In the genomic region with DNA sequence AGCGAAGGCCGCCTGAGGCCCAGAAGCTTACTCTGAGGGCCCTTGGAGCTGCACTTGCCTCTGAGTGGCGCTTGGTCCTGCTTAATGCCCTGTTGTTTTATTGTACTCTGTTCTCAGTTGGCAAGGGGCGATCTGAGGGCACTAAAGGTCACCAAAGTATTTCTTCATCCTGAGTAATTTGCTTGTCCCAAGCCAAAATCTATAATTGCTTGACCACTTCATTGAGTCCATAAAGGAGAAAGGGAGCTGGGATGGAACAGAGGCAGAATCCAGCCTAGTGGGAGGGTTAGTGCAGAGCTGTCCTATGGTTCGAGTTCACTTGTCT, we compare ENCODE assay signal across 10 cellular contexts. TPM values are rescaled to one million over a fixed set of nuclear protein-coding genes. Genes with fewer than 3 reads are reported as not detected.
DNase-seq lines count a peak whose midpoint lies in the region; ATAC-seq and TF ChIP-seq lines count a peak whose summit lies in the region.
"Had no signal": no experiment of that assay in that cellular context is flagged by ENCODE, and none has a peak within 500 bp of the region (broad histone marks: within the 10 kb centered on the region; RNA-seq: fewer than 3 reads in every experiment).

No MANE protein-coding gene starts in this region.

- H3K27ac Mint-ChIP-seq in type B pancreatic cell = no peak overlapping the region

- ATAC-seq in heart right ventricle (no peak), left cardiac atrium (no peak), GM19455 (IDR thresholded peaks at IDR 0.05; ENCODE audit: unreplicated experiment) (no peak)

- intact Hi-C loops in heart right ventricle (cut with DNase I) = no loop called here
- intact Hi-C loops in left cardiac atrium (cut with DNase I) = no loop called here

- H3K27me3 Mint-ChIP-seq in type B pancreatic cell = peaks cover 9% of the 10 kb centered on the region

- H3K9ac ChIP-seq in adipocyte (ENCODE audit: low read length) (peak overlapping the region; percentile 89), mucosa of rectum (ENCODE audit: low read depth in 1 of 2, low read length in 2 of 2) (peak overlapping the region; percentile 38 to 58)

- H3K4me3 Mint-ChIP-seq in type B pancreatic cell = peak overlapping the region; percentile 98

- H3K27ac ChIP-seq in heart right ventricle (peak overlapping the region in 7 of 10 donors; percentile 21 to 97 (median 56)), mucosa of rectum (ENCODE audit: low read depth in 2 of 2, low read length in 2 of 2) (peak overlapping the region in 1 of 2 donors; percentile 93)

- peaks cover 13 to 58% (median 35%) of the 10 kb centered on the region in 9 donors for H3K4me1 ChIP-seq in heart right ventricle
- peaks cover 30% of the 10 kb centered on the region for H3K4me1 ChIP-seq in adipocyte (ENCODE audit: control insufficient read depth, insufficient read depth, low read length)
- H3K4me1 ChIP-seq in mucosa of rectum (ENCODE audit: control insufficient read depth in 2 of 2, insufficient read depth in 2 of 2, low read length in 2 of 2) = peaks cover 34 to 38% of the 10 kb centered on the region in 2 donors

- H3K27me3 ChIP-seq in heart right ventricle (peaks cover 0 to 14% (median 7%) of the 10 kb centered on the region in 7 donors), adipocyte (replicated peaks; ENCODE audit: control insufficient read depth, insufficient read depth, low read length) (no peaks in the 10 kb centered on the region), mucosa of rectum (ENCODE audit: control insufficient read depth in 2 of 2, insufficient read depth in 2 of 2, low read length in 2 of 2) (no peaks in the 10 kb centered on the region)
- H3K27me3 ChIP-seq: cardiac muscle cell had no signal

- H3K36me3 Mint-ChIP-seq in type B pancreatic cell = peaks cover 9% of the 10 kb centered on the region

- H3K4me3 ChIP-seq in heart right ventricle (peak overlapping the region in 8 of 10 donors; percentile 60 to 98 (median 72)), adipocyte (ENCODE audit: low read length) (peak overlapping the region; percentile 86), mucosa of rectum (ENCODE audit: low read length in 2 of 2) (peak overlapping the region; percentile 96 to 99)

- peaks cover 43% of the 10 kb centered on the region for H3K4me1 Mint-ChIP-seq in type B pancreatic cell (ENCODE audit: unreplicated experiment)

- no peak for DNase-seq in heart right ventricle
- DNase-seq in left cardiac atrium = no peak
- DNase-seq in adipocyte (ENCODE audit: low read depth) = no peak
- no peak for DNase-seq in type B pancreatic cell (ENCODE audit: extremely low spot score, unreplicated experiment)
- DNase-seq in DMS153 treated with DMSO at 0.1 percent for 48 hours (lab: John Stamatoyannopoulos, UW; ENCODE audit: unreplicated experiment) = no peak
- DNase-seq in hepatic stellate cell (ENCODE audit: low spot score) = no peak

- no peaks in the 10 kb centered on the region for H3K9me3 Mint-ChIP-seq in type B pancreatic cell

- H3K9me3 ChIP-seq in heart right ventricle = no peaks in the 10 kb centered on the region
- H3K9me3 ChIP-seq in adipocyte (ENCODE audit: control insufficient read depth, low read length) = no peaks in the 10 kb centered on the region
- H3K9me3 ChIP-seq in mucosa of rectum (ENCODE audit: control insufficient read depth in 2 of 2, low read length in 2 of 2) = no peaks in the 10 kb centered on the region

- TF ChIP-seq CTCF in heart right ventricle (IDR thresholded peaks at IDR 0.05) (no peak), type B pancreatic cell (conservative IDR thresholded peaks at IDR 0.05) (no peak)

- H3K36me3 ChIP-seq in heart right ventricle (no peaks in the 10 kb centered on the region), adipocyte (ENCODE audit: control insufficient read depth, insufficient read depth, low read length, severe bottlenecking) (no peaks in the 10 kb centered on the region), mucosa of rectum (ENCODE audit: control insufficient read depth in 2 of 2, insufficient read depth in 2 of 2, low read length in 2 of 2) (no peaks in the 10 kb centered on the region)
- H3K36me3 ChIP-seq: cardiac muscle cell had no signal

- 47 to 51% methylated on average over 5 of the region's 5 CpGs for WGBS in heart right ventricle, 2 donors

RNA-seq across cellular contexts. Expression of a gene that starts 0.4 kb away (rescaled TPM):
- total RNA-seq in heart right ventricle = 1 to 10 TPM in 2 of 10 donors, under 1 TPM in 8; 0.25 to 3.1 (median 0.56) TPM
- polyA plus RNA-seq in heart right ventricle = under 1 TPM; 0.29 to 0.45 TPM
- total RNA-seq in left cardiac atrium = 1 to 10 TPM; 1.2 to 1.4 TPM
- 13.5 and 17.7 TPM in 2 replicates for total RNA-seq in type B pancreatic cell (ENCODE audit: low replicate concordance)

RNA-seq across cellular contexts. Expression of a gene that starts 34.8 kb away (rescaled TPM):
- total RNA-seq in heart right ventricle (under 1 TPM in 1 of 10 donors, not detected in 9; 0.16 TPM), left cardiac atrium (under 1 TPM; 0.31 to 0.53 TPM), type B pancreatic cell (ENCODE audit: low replicate concordance) (0.50 and 3.9 TPM in 2 replicates)
- under 1 TPM in 1 of 2 donors, not detected in 1; 0.15 TPM for polyA plus RNA-seq in heart right ventricle
- total RNA-seq: HT1080 had no signal
